ENCODE assay signal across 1 cellular context in the genomic region with DNA sequence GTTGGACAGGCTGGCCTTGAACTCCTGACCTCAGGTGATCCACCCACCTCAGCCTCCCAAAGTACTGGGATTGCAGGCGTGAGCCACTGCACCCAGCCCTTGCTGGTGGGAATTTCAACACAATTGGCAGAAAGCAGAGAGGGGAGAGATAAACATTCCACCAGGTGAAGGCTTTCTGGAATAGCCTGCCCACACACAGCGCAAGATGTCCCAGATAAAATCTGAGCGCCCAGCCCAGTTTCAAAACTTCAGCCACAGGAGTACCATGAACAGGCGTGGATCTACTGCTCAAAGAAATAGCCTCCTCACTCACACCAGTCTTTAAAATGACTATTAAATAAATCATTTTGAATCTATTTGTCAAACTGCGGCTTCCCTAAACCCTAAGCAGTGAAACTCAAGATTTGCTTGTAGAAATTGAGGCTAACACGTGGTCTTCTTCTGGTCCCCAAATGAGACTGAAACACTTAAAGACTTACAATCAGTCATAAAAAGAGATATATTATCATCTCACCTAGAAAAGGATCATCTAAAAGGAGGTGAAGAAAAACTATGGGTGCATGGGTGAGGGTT.
TF ChIP-seq lines count a peak whose summit lies in the region.

No MANE protein-coding gene starts in this region.

TF ChIP-seq in GM23338, 12 proteins besides CTCF, POLR2A, EP300 and RAD21 (continued from another document):
- TF ChIP-seq, protein P1, sequence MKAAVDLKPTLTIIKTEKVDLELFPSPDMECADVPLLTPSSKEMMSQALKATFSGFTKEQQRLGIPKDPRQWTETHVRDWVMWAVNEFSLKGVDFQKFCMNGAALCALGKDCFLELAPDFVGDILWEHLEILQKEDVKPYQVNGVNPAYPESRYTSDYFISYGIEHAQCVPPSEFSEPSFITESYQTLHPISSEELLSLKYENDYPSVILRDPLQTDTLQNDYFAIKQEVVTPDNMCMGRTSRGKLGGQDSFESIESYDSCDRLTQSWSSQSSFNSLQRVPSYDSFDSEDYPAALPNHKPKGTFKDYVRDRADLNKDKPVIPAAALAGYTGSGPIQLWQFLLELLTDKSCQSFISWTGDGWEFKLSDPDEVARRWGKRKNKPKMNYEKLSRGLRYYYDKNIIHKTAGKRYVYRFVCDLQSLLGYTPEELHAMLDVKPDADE (IDR thresholded peaks at IDR 0.05), result no peak
- TF ChIP-seq, protein P2, sequence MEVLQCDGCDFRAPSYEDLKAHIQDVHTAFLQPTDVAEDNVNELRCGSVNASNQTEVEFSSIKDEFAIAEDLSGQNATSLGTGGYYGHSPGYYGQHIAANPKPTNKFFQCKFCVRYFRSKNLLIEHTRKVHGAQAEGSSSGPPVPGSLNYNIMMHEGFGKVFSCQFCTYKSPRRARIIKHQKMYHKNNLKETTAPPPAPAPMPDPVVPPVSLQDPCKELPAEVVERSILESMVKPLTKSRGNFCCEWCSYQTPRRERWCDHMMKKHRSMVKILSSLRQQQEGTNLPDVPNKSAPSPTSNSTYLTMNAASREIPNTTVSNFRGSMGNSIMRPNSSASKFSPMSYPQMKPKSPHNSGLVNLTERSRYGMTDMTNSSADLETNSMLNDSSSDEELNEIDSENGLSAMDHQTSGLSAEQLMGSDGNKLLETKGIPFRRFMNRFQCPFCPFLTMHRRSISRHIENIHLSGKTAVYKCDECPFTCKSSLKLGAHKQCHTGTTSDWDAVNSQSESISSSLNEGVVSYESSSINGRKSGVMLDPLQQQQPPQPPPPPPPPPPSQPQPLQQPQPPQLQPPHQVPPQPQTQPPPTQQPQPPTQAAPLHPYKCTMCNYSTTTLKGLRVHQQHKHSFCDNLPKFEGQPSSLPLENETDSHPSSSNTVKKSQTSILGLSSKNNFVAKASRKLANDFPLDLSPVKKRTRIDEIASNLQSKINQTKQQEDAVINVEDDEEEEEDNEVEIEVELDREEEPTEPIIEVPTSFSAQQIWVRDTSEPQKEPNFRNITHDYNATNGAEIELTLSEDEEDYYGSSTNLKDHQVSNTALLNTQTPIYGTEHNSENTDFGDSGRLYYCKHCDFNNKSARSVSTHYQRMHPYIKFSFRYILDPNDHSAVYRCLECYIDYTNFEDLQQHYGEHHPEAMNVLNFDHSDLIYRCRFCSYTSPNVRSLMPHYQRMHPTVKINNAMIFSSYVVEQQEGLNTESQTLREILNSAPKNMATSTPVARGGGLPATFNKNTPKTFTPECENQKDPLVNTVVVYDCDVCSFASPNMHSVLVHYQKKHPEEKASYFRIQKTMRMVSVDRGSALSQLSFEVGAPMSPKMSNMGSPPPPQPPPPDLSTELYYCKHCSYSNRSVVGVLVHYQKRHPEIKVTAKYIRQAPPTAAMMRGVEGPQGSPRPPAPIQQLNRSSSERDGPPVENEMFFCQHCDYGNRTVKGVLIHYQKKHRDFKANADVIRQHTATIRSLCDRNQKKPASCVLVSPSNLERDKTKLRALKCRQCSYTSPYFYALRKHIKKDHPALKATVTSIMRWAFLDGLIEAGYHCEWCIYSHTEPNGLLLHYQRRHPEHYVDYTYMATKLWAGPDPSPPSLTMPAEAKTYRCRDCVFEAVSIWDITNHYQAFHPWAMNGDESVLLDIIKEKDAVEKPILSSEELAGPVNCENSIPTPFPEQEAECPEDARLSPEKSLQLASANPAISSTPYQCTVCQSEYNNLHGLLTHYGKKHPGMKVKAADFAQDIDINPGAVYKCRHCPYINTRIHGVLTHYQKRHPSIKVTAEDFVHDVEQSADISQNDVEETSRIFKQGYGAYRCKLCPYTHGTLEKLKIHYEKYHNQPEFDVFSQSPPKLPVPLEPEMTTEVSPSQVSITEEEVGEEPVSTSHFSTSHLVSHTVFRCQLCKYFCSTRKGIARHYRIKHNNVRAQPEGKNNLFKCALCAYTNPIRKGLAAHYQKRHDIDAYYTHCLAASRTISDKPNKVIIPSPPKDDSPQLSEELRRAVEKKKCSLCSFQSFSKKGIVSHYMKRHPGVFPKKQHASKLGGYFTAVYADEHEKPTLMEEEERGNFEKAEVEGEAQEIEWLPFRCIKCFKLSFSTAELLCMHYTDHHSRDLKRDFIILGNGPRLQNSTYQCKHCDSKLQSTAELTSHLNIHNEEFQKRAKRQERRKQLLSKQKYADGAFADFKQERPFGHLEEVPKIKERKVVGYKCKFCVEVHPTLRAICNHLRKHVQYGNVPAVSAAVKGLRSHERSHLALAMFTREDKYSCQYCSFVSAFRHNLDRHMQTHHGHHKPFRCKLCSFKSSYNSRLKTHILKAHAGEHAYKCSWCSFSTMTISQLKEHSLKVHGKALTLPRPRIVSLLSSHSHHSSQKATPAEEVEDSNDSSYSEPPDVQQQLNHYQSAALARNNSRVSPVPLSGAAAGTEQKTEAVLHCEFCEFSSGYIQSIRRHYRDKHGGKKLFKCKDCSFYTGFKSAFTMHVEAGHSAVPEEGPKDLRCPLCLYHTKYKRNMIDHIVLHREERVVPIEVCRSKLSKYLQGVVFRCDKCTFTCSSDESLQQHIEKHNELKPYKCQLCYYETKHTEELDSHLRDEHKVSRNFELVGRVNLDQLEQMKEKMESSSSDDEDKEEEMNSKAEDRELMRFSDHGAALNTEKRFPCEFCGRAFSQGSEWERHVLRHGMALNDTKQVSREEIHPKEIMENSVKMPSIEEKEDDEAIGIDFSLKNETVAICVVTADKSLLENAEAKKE (CRISPR knock-in tag; IDR thresholded peaks at IDR 0.05), result no peak
- TF ChIP-seq ZNF114 (CRISPR knock-in tag; IDR thresholded peaks at IDR 0.05) (no peak), POLR2AphosphoS5 (IDR thresholded peaks at IDR 0.05; ENCODE audit: low read depth) (no peak), EZH2 (IDR thresholded peaks at IDR 0.05; ENCODE audit: low read depth, unreplicated experiment) (no peak)
